ENCODE assay signal across 1 cellular context in the genomic region with DNA sequence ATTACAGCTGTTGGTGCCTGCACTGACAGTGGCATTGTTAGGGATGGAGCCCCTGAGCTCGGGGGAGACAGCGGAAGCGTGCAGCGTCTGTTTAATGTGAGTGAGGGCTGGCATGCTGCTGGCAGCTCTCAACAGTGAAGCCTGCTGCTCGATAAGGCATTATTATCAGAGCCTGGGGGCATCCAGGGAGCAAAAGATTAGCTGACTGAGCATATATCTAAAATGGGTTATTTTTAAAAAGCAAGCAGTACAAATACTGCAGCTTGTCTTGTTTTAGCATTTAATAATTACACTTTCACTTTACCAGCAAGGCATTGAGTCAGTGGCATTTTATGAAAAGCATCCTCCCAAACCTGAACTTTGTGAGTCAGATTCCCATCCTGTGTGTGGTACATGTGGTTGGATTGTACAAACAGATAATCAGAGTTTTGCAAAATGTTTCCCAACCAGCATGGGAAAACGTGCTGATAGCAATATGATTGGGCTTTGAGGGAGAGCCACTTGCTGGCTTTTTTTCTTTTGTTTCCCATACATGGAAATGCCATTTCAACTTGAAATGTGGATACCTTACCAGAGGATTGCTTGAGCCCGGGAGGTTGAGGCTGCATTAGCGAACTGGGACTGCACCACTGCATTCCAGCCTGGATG.
TF ChIP-seq lines count a peak whose summit lies in the region.

No MANE protein-coding gene starts in this region.

TF ChIP-seq in SK-N-SH treated with all-trans-retinoic acid at 6 μM for 48 hours, 23 proteins besides CTCF, POLR2A, EP300 and RAD21 (continued from another document):
- TF ChIP-seq, protein P1, sequence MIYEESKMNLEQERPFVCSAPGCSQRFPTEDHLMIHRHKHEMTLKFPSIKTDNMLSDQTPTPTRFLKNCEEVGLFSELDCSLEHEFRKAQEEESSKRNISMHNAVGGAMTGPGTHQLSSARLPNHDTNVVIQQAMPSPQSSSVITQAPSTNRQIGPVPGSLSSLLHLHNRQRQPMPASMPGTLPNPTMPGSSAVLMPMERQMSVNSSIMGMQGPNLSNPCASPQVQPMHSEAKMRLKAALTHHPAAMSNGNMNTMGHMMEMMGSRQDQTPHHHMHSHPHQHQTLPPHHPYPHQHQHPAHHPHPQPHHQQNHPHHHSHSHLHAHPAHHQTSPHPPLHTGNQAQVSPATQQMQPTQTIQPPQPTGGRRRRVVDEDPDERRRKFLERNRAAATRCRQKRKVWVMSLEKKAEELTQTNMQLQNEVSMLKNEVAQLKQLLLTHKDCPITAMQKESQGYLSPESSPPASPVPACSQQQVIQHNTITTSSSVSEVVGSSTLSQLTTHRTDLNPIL (CRISPR knock-in tag; IDR thresholded peaks at IDR 0.05; ENCODE audit: low read depth), result peak; percentile 61; the same call in 1 of the 2 replicates
